In the genomic region with DNA sequence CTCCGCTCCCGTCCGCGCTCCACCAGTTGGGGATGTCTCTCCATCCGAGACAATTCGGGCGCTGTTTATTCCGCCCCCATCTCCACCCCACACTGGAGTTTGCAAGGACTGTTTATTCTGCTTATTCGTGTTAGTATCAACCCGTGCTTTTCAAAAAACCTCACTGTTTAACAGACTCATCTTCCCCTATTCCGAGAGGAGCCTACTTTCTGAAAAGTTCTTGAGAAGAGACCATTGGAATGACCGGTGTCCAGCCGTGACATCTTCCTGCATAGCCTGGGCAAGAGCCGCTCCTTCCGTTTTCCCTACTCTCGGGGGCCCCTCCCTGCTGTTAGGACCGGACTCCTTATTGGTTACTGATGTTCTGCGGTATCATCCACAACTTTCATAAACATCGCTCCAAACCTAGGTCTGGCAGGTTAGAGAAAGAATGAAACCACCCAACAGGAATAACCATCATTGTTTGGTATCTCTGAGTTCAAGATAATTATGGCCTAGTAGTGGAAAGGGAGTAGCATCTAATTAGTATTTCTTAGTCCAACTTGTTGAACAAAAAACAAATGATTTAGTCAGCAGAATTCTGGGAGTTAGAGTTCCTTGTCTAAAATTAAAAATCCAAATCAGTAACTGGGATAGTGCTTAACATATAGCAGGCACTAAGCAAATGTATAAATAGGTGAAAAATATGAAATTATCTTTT, we compare ENCODE assay signal across 8 cellular contexts. TPM values are rescaled to one million over a fixed set of nuclear protein-coding genes. Genes with fewer than 3 reads are reported as not detected.
DNase-seq lines count a peak whose midpoint lies in the region; ATAC-seq and TF ChIP-seq lines count a peak whose summit lies in the region.

No MANE protein-coding gene starts in this region.

- H3K9me3 ChIP-seq in skeletal muscle satellite cell (replicated peaks; ENCODE audit: low read length) = no peaks in the 10 kb centered on the region

- no peaks in the 10 kb centered on the region for H3K27me3 Mint-ChIP-seq in central memory CD8-positive, alpha-beta T cell

- H3K36me3 ChIP-seq in skeletal muscle satellite cell (ENCODE audit: insufficient read depth, low read length) = peaks cover 6% of the 10 kb centered on the region

- peaks cover 45% of the 10 kb centered on the region for H3K4me1 Mint-ChIP-seq in central memory CD8-positive, alpha-beta T cell

- H3K9me3 Mint-ChIP-seq in central memory CD8-positive, alpha-beta T cell = no peaks in the 10 kb centered on the region

- H3K4me3 ChIP-seq in GM12864 (ENCODE audit: low read depth, low read length) = peak overlapping the region; percentile 69
- peak overlapping the region; percentile 87 for H3K4me3 ChIP-seq in skeletal muscle satellite cell (ENCODE audit: low read length)

- peak overlapping the region; percentile 96 for H3K9ac ChIP-seq in skeletal muscle satellite cell (ENCODE audit: low read depth, low read length)

- ATAC-seq in HG02759 (IDR thresholded peaks at IDR 0.05; ENCODE audit: unreplicated experiment) (peak; percentile 25), HG03469 (IDR thresholded peaks at IDR 0.05; ENCODE audit: unreplicated experiment) (no peak)
- peak; percentile 3 for ATAC-seq in central memory CD8-positive, alpha-beta T cell (replicated peaks; ENCODE audit: extremely low read depth, poor library complexity, severe bottlenecking)

- DNase-seq in GM12864 (ENCODE audit: low read depth) = peak; percentile 25
- peak; percentile 12 to 35 for DNase-seq in NCI-H187 (lab: John Stamatoyannopoulos, UW)
- DNase-seq in T-helper 9 cell = peak; percentile 22
- no peak for DNase-seq in central memory CD8-positive, alpha-beta T cell (ENCODE audit: low spot score in 2 of 2)
- DNase-seq in iPS-NIHi11 (ENCODE audit: low spot score) = peak; percentile 79

- H3K4me2 ChIP-seq in skeletal muscle satellite cell (ENCODE audit: low read length) = peak overlapping the region; percentile 81

- peaks cover 16% of the 10 kb centered on the region for H3K36me3 Mint-ChIP-seq in central memory CD8-positive, alpha-beta T cell (ENCODE audit: insufficient read depth)

- peak overlapping the region; percentile 100 for H3K4me3 Mint-ChIP-seq in central memory CD8-positive, alpha-beta T cell

- H3K4me1 ChIP-seq in skeletal muscle satellite cell (ENCODE audit: control insufficient read depth, insufficient read depth, low read length) = peaks cover 3% of the 10 kb centered on the region

- H3K27me3 ChIP-seq in skeletal muscle satellite cell (ENCODE audit: control insufficient read depth, insufficient read depth, low read length) = peaks cover 3% of the 10 kb centered on the region

- TF ChIP-seq CTCF in GM12864 (IDR thresholded peaks at IDR 0.05; ENCODE audit: low read depth, low read length, missing control alignments) = no peak

- H3K27ac Mint-ChIP-seq in central memory CD8-positive, alpha-beta T cell (ENCODE audit: low read depth) = peak overlapping the region; percentile 100

RNA-seq across cellular contexts. Expression of a gene that starts 0.8 kb away (rescaled TPM):
- 40.1 and 65.3 TPM in 2 replicates for total RNA-seq in skeletal muscle satellite cell (2012; rRNA removed)

RNA-seq across cellular contexts. Expression of a gene that starts 34.6 kb away (rescaled TPM):
- under 0.01 TPM in 2 replicates for total RNA-seq in skeletal muscle satellite cell (2012; rRNA removed)

RNA-seq across cellular contexts. Expression of a gene that starts 55.2 kb away (rescaled TPM):
- total RNA-seq in skeletal muscle satellite cell (2012; rRNA removed) = 14.7 and 17.7 TPM in 2 replicates

Comparison
In these comparisons a context has a peak if more than half of its experiments do, and no peak if none do; other contexts are left out.
1. DNase-seq: peak in GM12864 (single experiment), NCI-H187 (2 of 2), T-helper 9 cell (single experiment) and iPS-NIHi11 (single experiment); none in central memory CD8-positive, alpha-beta T cell (0 of 2).